ENCODE assay signal across 8 cellular contexts in genomic region chr1:230753586-230754251, GRCh38. TPM values are rescaled to one million over a fixed set of nuclear protein-coding genes. Genes with fewer than 3 reads are reported as not detected.
DNase-seq lines count a peak whose midpoint lies in the region; ATAC-seq and TF ChIP-seq lines count a peak whose summit lies in the region.

No MANE protein-coding gene starts in this region.

- H2BK12ac ChIP-seq in H9 (ENCODE audit: insufficient read length, low read depth, low read length), result no peak overlapping the region

- H3K4me1 Mint-ChIP-seq in H9, result peaks cover 46 to 50% of the 10 kb centered on the region in 2 experiments

- no peak overlapping the region for H2BK15ac ChIP-seq in H9 (ENCODE audit: low read depth, low read length)

- H3T11ph ChIP-seq in H9 (ENCODE audit: low read length), result no peak overlapping the region

- no peak overlapping the region for H4K91ac ChIP-seq in H9 (ENCODE audit: insufficient read length, low read depth, low read length)

- peaks cover 17% of the 10 kb centered on the region for H3K27me3 Mint-ChIP-seq in H9 (ENCODE audit: low read depth)

- ATAC-seq in mucosa of descending colon (peak; percentile 64), HG02642 (IDR thresholded peaks at IDR 0.05; ENCODE audit: poor library complexity, unreplicated experiment) (no peak)

- no peak overlapping the region for H2BK120ac ChIP-seq in H9 (ENCODE audit: low read depth, low read length, poor library complexity, severe bottlenecking)

- H4K5ac ChIP-seq in H9 (ENCODE audit: insufficient read length, low read depth, low read length), result no peak overlapping the region

- H3K36me3 ChIP-seq in A673 (ENCODE audit: insufficient read depth, low read length, poor library complexity, severe bottlenecking) (no peaks in the 10 kb centered on the region), mucosa of descending colon (ENCODE audit: low read depth) (no peaks in the 10 kb centered on the region), WERI-Rb-1 (no peaks in the 10 kb centered on the region)

- intact Hi-C loops in A673 (cut with micrococcal nuclease; ENCODE audit: unreplicated experiment) (no loop called here), mucosa of descending colon (cut with DNase I, micrococcal nuclease) (no loop called here)

- no peaks in the 10 kb centered on the region for H4K20me1 ChIP-seq in H9 (ENCODE audit: control insufficient read depth, insufficient read depth, insufficient read length)

- no peak overlapping the region for H2BK5ac ChIP-seq in H9 (ENCODE audit: insufficient read length, low read length)

- no peak overlapping the region for H2BK20ac ChIP-seq in H9 (ENCODE audit: low read depth, low read length, poor library complexity, severe bottlenecking)

- CTCF ChIA-PET in A673 (lab: Charles Lee), result no interaction called here

- H3K4me2 ChIP-seq in H9 (ENCODE audit: insufficient read depth, insufficient read length, low read length), result peak overlapping the region; percentile 43

- no peaks in the 10 kb centered on the region for H3K9me3 Mint-ChIP-seq in H9

- no peaks in the 10 kb centered on the region for H3K79me1 ChIP-seq in H9 (ENCODE audit: insufficient read depth, low read depth, low read length, poor library complexity, severe bottlenecking)

- peak overlapping the region; percentile 73 for H3K18ac ChIP-seq in H9 (ENCODE audit: insufficient read length, low read depth, low read length)

- WGBS in H9 (ENCODE audit: extremely low coverage, insufficient read length, low lambda C conversion rate), result no CpG with 5 or more reads among the region's 24 CpGs

- no peak overlapping the region for H4K8ac ChIP-seq in H9 (replicated peaks; ENCODE audit: insufficient read length, low read depth, low read length)

- peak; percentile 68 for DNase-seq in A673 (ENCODE audit: low spot score)
- peak; percentile 93 for DNase-seq in H9
- DNase-seq in NOMO-1 (lab: John Stamatoyannopoulos, UW; ENCODE audit: unreplicated experiment in 2 of 2), result peak; percentile 4 to 22
- DNase-seq in dermis microvascular lymphatic vessel endothelial cell (ENCODE audit: low read depth in 2 of 2), result peak; percentile 18 to 33
- DNase-seq in mucosa of descending colon, result peak; percentile 74 to 78 (median 76)
- no peak for DNase-seq in NCI-H1105 treated with DMSO at 0.1 percent for 48 hours (lab: John Stamatoyannopoulos, UW)
- DNase-seq in WERI-Rb-1, result no peak

- peak overlapping the region; percentile 68 to 93 (median 87); a peak in 6 of 7 replicates for H3K27ac Mint-ChIP-seq in H9

- no peak for TF ChIP-seq CTCF in A673 (conservative IDR thresholded peaks at IDR 0.05; ENCODE audit: low read depth, low read length)
- TF ChIP-seq CTCF in H9 (conservative IDR thresholded peaks at IDR 0.05), result no peak
- no peak for TF ChIP-seq CTCF in mucosa of descending colon (IDR thresholded peaks at IDR 0.05)
- TF ChIP-seq CTCF in WERI-Rb-1 (IDR thresholded peaks at IDR 0.05; ENCODE audit: low read depth, low read length), result no peak

- peak overlapping the region; percentile 63 to 74 for H3K4me3 Mint-ChIP-seq in H9

- H3K4me1 ChIP-seq in A673 (ENCODE audit: insufficient read depth, low read length, poor library complexity, severe bottlenecking), result peaks cover 9% of the 10 kb centered on the region
- peaks cover 4% of the 10 kb centered on the region; the same call in 1 of the 2 replicates for H3K4me1 ChIP-seq in H9 (ENCODE audit: insufficient read depth, low read length)
- H3K4me1 ChIP-seq in mucosa of descending colon (ENCODE audit: low read depth), result peaks cover 25% of the 10 kb centered on the region

- H2AK5ac ChIP-seq in H9 (ENCODE audit: insufficient read length, low read length), result no peak overlapping the region

- POLR2A ChIA-PET in A673 (lab: Charles Lee; ENCODE audit: low non-redundant PET), result no interaction called here

- no peak overlapping the region for H3K23ac ChIP-seq in H9 (ENCODE audit: insufficient read length, low read depth, low read length)

- no peaks in the 10 kb centered on the region for H3K79me2 ChIP-seq in H9 (ENCODE audit: insufficient read depth, low read length)

- H3K9me3 ChIP-seq in A673 (ENCODE audit: low read depth, low read length, poor library complexity, severe bottlenecking) (no peaks in the 10 kb centered on the region), H9 (ENCODE audit: control insufficient read depth, low read depth, low read length) (no peaks in the 10 kb centered on the region), mucosa of descending colon (no peaks in the 10 kb centered on the region), WERI-Rb-1 (ENCODE audit: severe bottlenecking) (no peaks in the 10 kb centered on the region)

- H3K56ac ChIP-seq in H9 (ENCODE audit: insufficient read length, low read depth, low read length), result no peak overlapping the region

- H3K4me3 ChIP-seq in A673 (ENCODE audit: low read depth, low read length, poor library complexity, severe bottlenecking) (no peak overlapping the region), mucosa of descending colon (no peak overlapping the region), WERI-Rb-1 (ENCODE audit: low read depth, low read length) (no peak overlapping the region)

- no peak overlapping the region for H2AFZ ChIP-seq in H9 (ENCODE audit: low read length)

- H3K4ac ChIP-seq in H9 (ENCODE audit: low read depth, low read length), result no peak overlapping the region

- BruUV-seq in A673 (replicated peaks; lab: Mats Ljungman, UMichigan), result no TSS peak

- H3K27ac ChIP-seq in A673 (ENCODE audit: low read depth, low read length, poor library complexity, severe bottlenecking) (no peak overlapping the region), H9 (ENCODE audit: insufficient read length, low read depth, low read length) (no peak overlapping the region), WERI-Rb-1 (no peak overlapping the region)

- H3K14ac ChIP-seq in H9 (ENCODE audit: insufficient read depth, low read length), result peak overlapping the region; percentile 72; the same call in 1 of the 2 replicates

- H3K23me2 ChIP-seq in H9 (ENCODE audit: insufficient read length, low read depth, low read length, poor library complexity, severe bottlenecking), result no peaks in the 10 kb centered on the region

- no peaks in the 10 kb centered on the region; a peak in 1 of 7 replicates for H3K36me3 Mint-ChIP-seq in H9 (ENCODE audit: insufficient read depth in 1 of 3, low read depth in 3 of 3)

- H3K27me3 ChIP-seq in A673 (replicated peaks; ENCODE audit: insufficient read depth, low read depth, low read length, poor library complexity), result no peaks in the 10 kb centered on the region
- no peaks in the 10 kb centered on the region for H3K27me3 ChIP-seq in H9 (ENCODE audit: insufficient read depth, low read length)
- no peaks in the 10 kb centered on the region for H3K27me3 ChIP-seq in WERI-Rb-1 (ENCODE audit: insufficient read depth, low read depth, severe bottlenecking)

- no peak overlapping the region for H3K9ac ChIP-seq in H9 (ENCODE audit: extremely low read depth, insufficient read length, low read length)

RNA-seq across cellular contexts. Expression of gene CAPN9, which starts 6.5 kb away (rescaled TPM):
- total RNA-seq in A673 (2021) (not detected in 2 replicates), H9 (2021) (0.22 TPM in 1 of 2 replicates, not detected in the other), dermis microvascular lymphatic vessel endothelial cell (under 0.01 TPM in 1 of 2 replicates, not detected in the other), mucosa of descending colon (10 to 100 TPM; 11.4 to 30.8 (median 28.8) TPM)

RNA-seq across cellular contexts. Expression of gene AGT, which starts 39.8 kb away (rescaled TPM):
- total RNA-seq in A673 (2021), result 0.13 TPM in 1 of 2 replicates, not detected in the other
- not detected in 2 replicates for total RNA-seq in H9 (2021)
- not detected in 2 replicates for total RNA-seq in dermis microvascular lymphatic vessel endothelial cell
- 1 to 10 TPM; 1.0 to 4.8 (median 1.1) TPM for total RNA-seq in mucosa of descending colon

Comparison
In these comparisons a context has a peak if more than half of its experiments do, and no peak if none do; other contexts are left out.
1. DNase-seq: peak in A673 (single experiment), H9 (single experiment), NOMO-1 (2 of 2), dermis microvascular lymphatic vessel endothelial cell (2 of 2) and mucosa of descending colon (3 of 3); none in NCI-H1105 treated with DMSO at 0.1 percent for 48 hours (single experiment) and WERI-Rb-1 (single experiment).